9 cellular contexts compared by ENCODE assay signal in genomic region chr1:89287182-89288050, GRCh38. TPM values are rescaled to one million over a fixed set of nuclear protein-coding genes. Genes with fewer than 3 reads are reported as not detected.
DNase-seq lines count a peak whose midpoint lies in the region; ATAC-seq, FAIRE-seq and TF ChIP-seq lines count a peak whose summit lies in the region.
"Had no signal": no experiment of that assay in that cellular context is flagged by ENCODE, and none has a peak within 500 bp of the region (broad histone marks: within the 10 kb centered on the region; RNA-seq: fewer than 3 reads in every experiment).

No MANE protein-coding gene starts in this region.

- TF ChIP-seq CTCF in CD4-positive, alpha-beta T cell (IDR thresholded peaks at IDR 0.05) = no peak
- no peak for TF ChIP-seq CTCF in HepG2 (CRISPR knock-in tag; IDR thresholded peaks at IDR 0.05)

- 11% methylated on average over 5 of the region's 5 CpGs for WGBS in HepG2 (ENCODE audit: low lambda C conversion rate)

- no peaks in the 10 kb centered on the region for H3K27me3 Mint-ChIP-seq in CD4-positive, alpha-beta T cell

- TF ChIP-seq RAD21 in HepG2 (CRISPR knock-in tag; IDR thresholded peaks at IDR 0.05) = no peak

- intact Hi-C loops in CD4-positive, alpha-beta T cell (cut with DNase I, micrococcal nuclease) = loop anchor here in 1 of 2 experiments (1.0 kb wide), 1 partner anchor 8 kb away; no protein-coding TSS in a partner anchor
- intact Hi-C loops in HepG2 (cut with micrococcal nuclease; ENCODE audit: unreplicated experiment) = no loop called here

- peak overlapping the region; percentile 78 for H3K27ac Mint-ChIP-seq in CD4-positive, alpha-beta T cell
- H3K27ac Mint-ChIP-seq: neural progenitor cell had no signal

- H2AFZ ChIP-seq in HepG2 (ENCODE audit: low read length) = no peak overlapping the region
- H2AFZ ChIP-seq: neural progenitor cell had no signal

- H3K4me3 Mint-ChIP-seq in CD4-positive, alpha-beta T cell = peak overlapping the region; percentile 62
- H3K4me3 Mint-ChIP-seq: neural progenitor cell had no signal

- no peaks in the 10 kb centered on the region for H3K79me2 ChIP-seq in HepG2 (ENCODE audit: insufficient read depth, low read length)

- H3K27ac ChIP-seq in CD4-positive, alpha-beta T cell (ENCODE audit: low read depth, low read length) = peak overlapping the region; percentile 54
- no peak overlapping the region for H3K27ac ChIP-seq in HepG2 (ENCODE audit: extremely low read length, insufficient read depth, low read length)
- H3K27ac ChIP-seq: neural progenitor cell had no signal

- TF ChIP-seq POLR2A in HepG2 (IDR thresholded peaks at IDR 0.05; ENCODE audit: insufficient read depth in 1 of 2, low read depth in 2 of 2, low read length in 2 of 2) = no peak

- H3K4me1 ChIP-seq in HepG2 (ENCODE audit: insufficient read depth, low read length) = no peaks in the 10 kb centered on the region
- H3K4me1 ChIP-seq: neural progenitor cell had no signal

- TF ChIP-seq EP300 in HepG2 (IDR thresholded peaks at IDR 0.05; ENCODE audit: low read depth in 2 of 2, low read length in 2 of 2) (no peak), HepG2 (CRISPR knock-in tag; IDR thresholded peaks at IDR 0.05; ENCODE audit: borderline replicate concordance) (no peak)

- no peak overlapping the region for H3K4me2 ChIP-seq in HepG2 (ENCODE audit: low read depth, low read length)
- H3K4me2 ChIP-seq: neural progenitor cell had no signal

- ATAC-seq in CD4-positive, alpha-beta T cell (ENCODE audit: poor library complexity) = peak; percentile 21
- ATAC-seq in GM19452 (IDR thresholded peaks at IDR 0.05; ENCODE audit: unreplicated experiment) (peak; percentile 50), HG03439 (IDR thresholded peaks at IDR 0.05; ENCODE audit: unreplicated experiment) (peak; percentile 16), HepG2 (no peak), GM19023 (IDR thresholded peaks at IDR 0.05; ENCODE audit: unreplicated experiment) (no peak)

- peaks cover 2% of the 10 kb centered on the region for H3K9me3 Mint-ChIP-seq in CD4-positive, alpha-beta T cell
- H3K9me3 Mint-ChIP-seq: neural progenitor cell had no signal

- in situ Hi-C loops in HepG2 (cut with HindIII; ENCODE audit: extremely low pct_ligation_motif_present, low pct_unique_long_range_greater_than_20kb) = no loop called here

- POLR2A ChIA-PET in CD4-positive, alpha-beta T cell (lab: Charles Lee) = interaction anchor here (0.6 to 9.7 kb wide), 15 partner anchors 8 to 285 kb away, joined by 3 to 154 read pairs (median 19); partner anchors contain the start of genes GBP2, GBP4 and GBP5
- POLR2A ChIA-PET in HepG2 (lab: Yijun Ruan, JAX) = no interaction called here

- H3K4me1 Mint-ChIP-seq in CD4-positive, alpha-beta T cell (ENCODE audit: low read depth) = peaks cover 55% of the 10 kb centered on the region
- H3K4me1 Mint-ChIP-seq: neural progenitor cell had no signal

- no peak for DNase-seq in CD4-positive, alpha-beta T cell
- DNase-seq in HepG2 (ENCODE audit: low spot score) (no peak), RKO (ENCODE audit: low spot score) (no peak), urothelium cell line (ENCODE audit: low spot score) (no peak), NCI-H2029 (lab: John Stamatoyannopoulos, UW) (no peak)

- no peaks in the 10 kb centered on the region for H3K36me3 ChIP-seq in HepG2 (replicated peaks in 1 of 2; ENCODE audit: control insufficient read depth in 1 of 2, insufficient read depth in 2 of 2, low read length in 2 of 2)
- H3K36me3 ChIP-seq: neural progenitor cell had no signal

- no peaks in the 10 kb centered on the region for H3K27me3 ChIP-seq in CD4-positive, alpha-beta T cell (ENCODE audit: control insufficient read depth, insufficient read depth, low read length)
- H3K27me3 ChIP-seq in HepG2 (ENCODE audit: control insufficient read depth in 1 of 2, insufficient read depth in 2 of 2, low read length in 2 of 2) = no peaks in the 10 kb centered on the region
- H3K27me3 ChIP-seq: neural progenitor cell had no signal

- H3K4me3 ChIP-seq in HepG2 (replicated peaks in 1 of 3; ENCODE audit: insufficient read depth in 1 of 3, low read depth in 2 of 3, low read length in 3 of 3) = no peak overlapping the region
- H3K4me3 ChIP-seq: neural progenitor cell had no signal

- H3K9me3 ChIP-seq in CD4-positive, alpha-beta T cell (ENCODE audit: control insufficient read depth, low read length) = peaks cover 3% of the 10 kb centered on the region
- no peaks in the 10 kb centered on the region for H3K9me3 ChIP-seq in HepG2 (ENCODE audit: low read length)

- FAIRE-seq in HepG2 (lab: Jason Lieb, UNC) (no peak), urothelium cell line (lab: Jason Lieb, UNC) (no peak)

- CTCF ChIA-PET in CD4-positive, alpha-beta T cell (lab: Charles Lee) = interaction anchor here (1.0 kb wide), 3 partner anchors 10 to 202 kb away, joined by 3 to 4 read pairs (median 3); no protein-coding TSS in a partner anchor
- CTCF ChIA-PET in HepG2 (lab: Yijun Ruan, JAX; ENCODE audit: low intra/inter-chr PET ratio, low total read pairs) = no interaction called here

- H3K36me3 Mint-ChIP-seq in CD4-positive, alpha-beta T cell (ENCODE audit: low read depth) = no peaks in the 10 kb centered on the region
- H3K36me3 Mint-ChIP-seq: neural progenitor cell had no signal

- H4K20me1 ChIP-seq in HepG2 (ENCODE audit: insufficient read depth, low read length) = no peaks in the 10 kb centered on the region

- BruUV-seq in HepG2 (replicated peaks; lab: Mats Ljungman, UMichigan) = no TSS peak

- no peak overlapping the region for H3K9ac ChIP-seq in HepG2 (ENCODE audit: insufficient read depth, low read depth, low read length)
- H3K9ac ChIP-seq: neural progenitor cell had no signal

TF ChIP-seq in HepG2, 621 proteins besides CTCF, POLR2A, EP300 and RAD21 (continues in another document):
- TF ChIP-seq SMARCE1 (IDR thresholded peaks at IDR 0.05; ENCODE audit: borderline replicate concordance) = no peak
- TF ChIP-seq MEF2D (CRISPR knock-in tag; IDR thresholded peaks at IDR 0.05) = no peak
- TF ChIP-seq ZFP37 (CRISPR knock-in tag; IDR thresholded peaks at IDR 0.05; ENCODE audit: borderline replicate concordance) = no peak
- TF ChIP-seq, protein P1, sequence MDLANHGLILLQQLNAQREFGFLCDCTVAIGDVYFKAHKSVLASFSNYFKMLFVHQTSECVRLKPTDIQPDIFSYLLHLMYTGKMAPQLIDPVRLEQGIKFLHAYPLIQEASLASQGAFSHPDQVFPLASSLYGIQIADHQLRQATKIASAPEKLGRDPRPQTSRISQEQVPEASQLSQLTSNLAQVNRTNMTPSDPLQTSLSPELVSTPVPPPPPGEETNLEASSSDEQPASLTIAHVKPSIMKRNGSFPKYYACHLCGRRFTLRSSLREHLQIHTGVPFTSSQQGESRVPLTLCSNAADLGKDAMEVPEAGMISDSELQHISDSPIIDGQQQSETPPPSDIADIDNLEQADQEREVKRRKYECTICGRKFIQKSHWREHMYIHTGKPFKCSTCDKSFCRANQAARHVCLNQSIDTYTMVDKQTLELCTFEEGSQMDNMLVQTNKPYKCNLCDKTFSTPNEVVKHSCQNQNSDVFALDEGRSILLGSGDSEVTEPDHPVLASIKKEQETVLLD (CRISPR knock-in tag; IDR thresholded peaks at IDR 0.05; ENCODE audit: low read depth) = no peak
- TF ChIP-seq MAFK (conservative IDR thresholded peaks at IDR 0.05 in 1 of 2, IDR thresholded peaks at IDR 0.05 in 1 of 2; ENCODE audit: low read length in 2 of 2) = peak; percentile 97 to 98
- TF ChIP-seq RFX1 (IDR thresholded peaks at IDR 0.05) = no peak
- TF ChIP-seq ZSCAN25 (CRISPR knock-in tag; IDR thresholded peaks at IDR 0.05) = no peak
- no peak for TF ChIP-seq ONECUT2 (CRISPR knock-in tag; IDR thresholded peaks at IDR 0.05)
- TF ChIP-seq SPEN (CRISPR knock-in tag; IDR thresholded peaks at IDR 0.05; ENCODE audit: low read depth) = no peak
- no peak for TF ChIP-seq ZNF543 (CRISPR knock-in tag; IDR thresholded peaks at IDR 0.05)
- TF ChIP-seq ZSCAN12 (CRISPR knock-in tag; IDR thresholded peaks at IDR 0.05) = no peak
- no peak for TF ChIP-seq KMT2A (CRISPR knock-in tag; IDR thresholded peaks at IDR 0.05)
- no peak for TF ChIP-seq HIVEP1 (CRISPR knock-in tag; IDR thresholded peaks at IDR 0.05)

RNA-seq across cellular contexts. Expression of gene GBP5, which starts 14.8 kb away (rescaled TPM):
- total RNA-seq in CD4-positive, alpha-beta T cell = 10 to 100 TPM; 51.4 to 52.9 TPM
- not detected in 2 replicates for total RNA-seq in HepG2 (2016; rRNA removed; fragmentation: Illumina TruSeq; extraction: Trizol)
- total RNA-seq in HepG2 (2016; cell fraction: cytosol; rRNA removed; fragmentation: Illumina TruSeq; extraction: Trizol; ENCODE audit: low read depth) = not detected in 2 replicates
- total RNA-seq in HepG2 (2016; cell fraction: insoluble cytoplasmic fraction; rRNA removed; fragmentation: Illumina TruSeq; extraction: Trizol) = not detected in 2 replicates
- not detected in 2 replicates for total RNA-seq in HepG2 (2016; cell fraction: membrane; rRNA removed; fragmentation: Illumina TruSeq; extraction: Trizol)
- total RNA-seq in HepG2 (2016; cell fraction: nucleus; rRNA removed; fragmentation: Illumina TruSeq; extraction: Trizol) = not detected in 2 replicates
- polyA plus RNA-seq in HepG2 (2011; rRNA removed) = 0.01 TPM in 1 of 2 replicates, not detected in the other
- polyA plus RNA-seq in HepG2 (2011; cell fraction: cytosol; rRNA removed) = not detected in 2 replicates
- polyA plus RNA-seq in HepG2 (2011; cell fraction: nucleus; rRNA removed) = not detected in 2 replicates
- not detected in 2 replicates for polyA plus RNA-seq in HepG2 (2012)
- polyA plus RNA-seq in HepG2 (2016; cell fraction: cytosol; fragmentation: Illumina TruSeq; extraction: Trizol; ENCODE audit: low read depth) = not detected in 2 replicates
- not detected in 2 replicates for polyA plus RNA-seq in HepG2 (2016; cell fraction: insoluble cytoplasmic fraction; fragmentation: Illumina TruSeq; extraction: Trizol; ENCODE audit: low read depth)
- polyA plus RNA-seq in HepG2 (2016; cell fraction: membrane; fragmentation: Illumina TruSeq; extraction: Trizol; ENCODE audit: low read depth) = not detected in 2 replicates
- polyA plus RNA-seq in HepG2 (2016; cell fraction: nucleus; fragmentation: Illumina TruSeq; extraction: Trizol; ENCODE audit: insufficient read depth, low read depth) = not detected in 2 replicates
- polyA minus RNA-seq in HepG2 (2011; rRNA and poly(A)+ RNA removed; ENCODE audit: low replicate concordance) = 0.33 TPM in 1 of 2 replicates, not detected in the other
- not detected in 2 replicates for polyA minus RNA-seq in HepG2 (2011; cell fraction: cytosol; rRNA and poly(A)+ RNA removed)
- polyA minus RNA-seq in HepG2 (2011; cell fraction: nucleus; rRNA and poly(A)+ RNA removed) = not detected in 2 replicates

Comparison
In these comparisons a context has a peak if more than half of its experiments do, and no peak if none do; other contexts are left out.
1. ATAC-seq: peak in CD4-positive, alpha-beta T cell (single experiment), GM19452 (single experiment) and HG03439 (single experiment); none in HepG2 (single experiment) and GM19023 (single experiment).
2. RNA of gene GBP5, which starts 14.8 kb away (total RNA-seq): 51.4 to 52.9 TPM in CD4-positive, alpha-beta T cell; not detected in HepG2; every median in the first group is over 10 times any median in the second.